Comparison of ENCODE assay signal across 21 cellular contexts in genomic region chr4:4590496-4590895, GRCh38. TPM values are rescaled to one million over a fixed set of nuclear protein-coding genes. Genes with fewer than 3 reads are reported as not detected.
DNase-seq lines count a peak whose midpoint lies in the region; TF ChIP-seq lines count a peak whose summit lies in the region.
"Had no signal": no experiment of that assay in that cellular context is flagged by ENCODE, and none has a peak within 500 bp of the region (broad histone marks: within the 10 kb centered on the region; RNA-seq: fewer than 3 reads in every experiment).

No MANE protein-coding gene starts in this region.

- POLR2A ChIA-PET in SK-N-SH (lab: Yijun Ruan, JAX): no interaction called here

- no peak overlapping the region for H3K4me3 ChIP-seq in SK-N-SH (ENCODE audit: low read depth in 2 of 2, low read length in 1 of 2)
- H3K4me3 ChIP-seq in fibroblast of mammary gland (ENCODE audit: control insufficient read depth, low read depth, low read length): no peak overlapping the region
- no peak overlapping the region for H3K4me3 ChIP-seq in left ventricle myocardium inferior
- H3K4me3 ChIP-seq in mammary epithelial cell (replicated peaks in 1 of 3; ENCODE audit: insufficient read depth in 1 of 3, low read depth in 2 of 3, low read length in 3 of 3): no peak overlapping the region
- H3K4me3 ChIP-seq: cardiac muscle cell, PC-9, thoracic aorta had no signal

- peak overlapping the region; percentile 47 for H3K4me2 ChIP-seq in SK-N-SH
- H3K4me2 ChIP-seq in mammary epithelial cell (ENCODE audit: insufficient read depth, low read depth, low read length): no peak overlapping the region
- H3K4me2 ChIP-seq: KMS-11, PC-9 had no signal

- no peaks in the 10 kb centered on the region for H3K27me3 ChIP-seq in SK-N-SH (ENCODE audit: insufficient read depth)
- H3K27me3 ChIP-seq in left ventricle myocardium inferior (ENCODE audit: low read depth): no peaks in the 10 kb centered on the region
- H3K27me3 ChIP-seq in mammary epithelial cell (ENCODE audit: insufficient read depth, low read length): no peaks in the 10 kb centered on the region
- H3K27me3 ChIP-seq: cardiac muscle cell had no signal

- 0 out of 4 replicates have a peak, but pooled peaks of 1 of the 2 experiments have one; percentile 33 for TF ChIP-seq EP300 in SK-N-SH (IDR thresholded peaks at IDR 0.05; ENCODE audit: borderline replicate concordance in 1 of 2, low read depth in 1 of 2, low read length in 1 of 2)

- H3K4me1 ChIP-seq in SK-N-SH (ENCODE audit: control insufficient read depth in 1 of 2, insufficient read depth in 2 of 2, low read depth in 1 of 2, low read length in 1 of 2) (peaks cover 0 to 12% of the 10 kb centered on the region in 2 experiments; a peak in 1 of 4 replicates), left ventricle myocardium inferior (no peaks in the 10 kb centered on the region), mammary epithelial cell (ENCODE audit: insufficient read depth, low read length) (no peaks in the 10 kb centered on the region)
- H3K4me1 ChIP-seq: parathyroid adenoma had no signal

- H3K79me2 ChIP-seq in SK-N-SH (ENCODE audit: insufficient read depth): no peaks in the 10 kb centered on the region
- no peaks in the 10 kb centered on the region for H3K79me2 ChIP-seq in mammary epithelial cell (ENCODE audit: insufficient read depth, low read length)
- H3K79me2 ChIP-seq: parathyroid adenoma had no signal

- dilution Hi-C loops in mammary epithelial cell (cut with HindIII; ENCODE audit: low sequenced_read_pairs): no loop called here

- H2AFZ ChIP-seq in SK-N-SH (ENCODE audit: low read depth) (0 out of 2 replicates have a peak overlapping the region, but pooled peaks have one; percentile 57), mammary epithelial cell (ENCODE audit: low read depth, low read length) (no peak overlapping the region)
- H2AFZ ChIP-seq: parathyroid adenoma, PC-9 had no signal

- no peaks in the 10 kb centered on the region for H3K9me2 ChIP-seq in SK-N-SH

- peaks cover 13% of the 10 kb centered on the region for H3F3A ChIP-seq in SK-N-SH (replicated peaks; ENCODE audit: insufficient read depth)

- H3K27ac ChIP-seq in SK-N-SH (ENCODE audit: low read depth in 2 of 2, low read length in 1 of 2) (peak overlapping the region in 1 of 2 experiments; percentile 56; a peak in 2 of 4 replicates), left ventricle myocardium inferior (replicated peaks) (no peak overlapping the region), mammary epithelial cell (ENCODE audit: insufficient read depth, low read depth, low read length) (no peak overlapping the region)
- H3K27ac ChIP-seq: cardiac muscle cell, KMS-11, parathyroid adenoma, PC-9, thoracic aorta, WERI-Rb-1 had no signal

- in situ Hi-C loops in mammary epithelial cell (cut with MboI; ENCODE audit: low sequenced_read_pairs in 2 of 2): no loop called here

- no peaks in the 10 kb centered on the region for H3K36me3 ChIP-seq in SK-N-SH (replicated peaks in 1 of 2; ENCODE audit: control insufficient read depth in 1 of 2, insufficient read depth in 2 of 2, low read length in 1 of 2)
- H3K36me3 ChIP-seq in left ventricle myocardium inferior: peaks cover 7% of the 10 kb centered on the region
- H3K36me3 ChIP-seq in mammary epithelial cell (ENCODE audit: insufficient read depth, low read length): no peaks in the 10 kb centered on the region
- H3K36me3 ChIP-seq: cardiac muscle cell, thoracic aorta had no signal

- 50% methylated on average over 7 of the region's 7 CpGs for WGBS in SK-N-SH (ENCODE audit: low lambda C conversion rate)
- 91% methylated on average over 4 of the region's 7 CpGs for WGBS in mammary epithelial cell (ENCODE audit: low coverage, missing lambda C conversion rate)

- intact Hi-C loops in left ventricle myocardium inferior (cut with micrococcal nuclease) (no loop called here), mammary epithelial cell (cut with micrococcal nuclease) (no loop called here)

- H3K9ac ChIP-seq in SK-N-SH (no peak overlapping the region), mammary epithelial cell (ENCODE audit: insufficient read depth, low read length) (no peak overlapping the region)
- H3K9ac ChIP-seq: KMS-11, parathyroid adenoma had no signal

- no peak for TF ChIP-seq RAD21 in SK-N-SH (IDR thresholded peaks at IDR 0.05; ENCODE audit: low read length)

- H4K20me1 ChIP-seq in SK-N-SH (ENCODE audit: insufficient read depth) (no peaks in the 10 kb centered on the region), mammary epithelial cell (ENCODE audit: insufficient read depth, low read length) (no peaks in the 10 kb centered on the region)

- peak; percentile 55 for DNase-seq in GM03348 (ENCODE audit: low spot score)
- DNase-seq in SK-N-SH: no peak
- DNase-seq in fibroblast of mammary gland (ENCODE audit: low read depth): peak; percentile 90
- peak; percentile 52 for DNase-seq in stromal cell of bone marrow (ENCODE audit: low read depth)
- no peak for DNase-seq in left ventricle myocardium inferior
- DNase-seq in activated CD4-positive, alpha-beta T cell treated with anti-CD3 and anti-CD28 coated beads, Interleukin-2, amount 50 U/mL, for 1 hour: no peak
- no peak for DNase-seq in mammary epithelial cell
- DNase-seq: activated CD4-positive, alpha-beta T cell treated with anti-CD3 and anti-CD28 coated beads, Interleukin-2, amount 50 U/mL, for 4 hours; activated CD8-positive, alpha-beta memory T cell treated with anti-CD3 and anti-CD28 coated beads, Interleukin-2, amount 50 U/mL, for 48 hours; COR-L47; DND-41; naive thymus-derived CD4-positive, alpha-beta T cell; NCI-H1930; NCI-H446; PC-9; stimulated activated CD4-positive, alpha-beta T cell treated with anti-CD3 and anti-CD28 coated beads, Interleukin-1b, Interleukin-23, amount 100 ng/mL, for 48 hours; WERI-Rb-1 had no signal

- CTCF ChIA-PET in SK-N-SH (lab: Yijun Ruan, JAX): no interaction called here
- CTCF ChIA-PET in mammary epithelial cell (lab: Charles Lee; ENCODE audit: low non-redundant PET): no interaction called here

- BruUV-seq in mammary epithelial cell (replicated peaks; lab: Mats Ljungman, UMichigan): no TSS peak

- TF ChIP-seq CTCF in SK-N-SH (IDR thresholded peaks at IDR 0.05): no peak
- TF ChIP-seq CTCF in fibroblast of mammary gland (conservative IDR thresholded peaks at IDR 0.05; ENCODE audit: control insufficient read depth, insufficient read depth, low read depth, low read length): no peak
- TF ChIP-seq CTCF in left ventricle myocardium inferior (IDR thresholded peaks at IDR 0.05; ENCODE audit: borderline replicate concordance): no peak
- TF ChIP-seq CTCF in mammary epithelial cell (conservative IDR thresholded peaks at IDR 0.05 in 1 of 2, IDR thresholded peaks at IDR 0.05 in 1 of 2; ENCODE audit: extremely low read depth in 1 of 2, insufficient read depth in 1 of 2, low read depth in 1 of 2, low read length in 2 of 2): no peak

- peaks cover 6% of the 10 kb centered on the region; the same call in 1 of the 2 replicates for H3K9me3 ChIP-seq in SK-N-SH
- peaks cover 21% of the 10 kb centered on the region for H3K9me3 ChIP-seq in left ventricle myocardium inferior (replicated peaks)
- peaks cover 4% of the 10 kb centered on the region for H3K9me3 ChIP-seq in mammary epithelial cell (replicated peaks; ENCODE audit: insufficient read depth, low read length)

TF ChIP-seq in SK-N-SH, 30 proteins besides CTCF, POLR2A, EP300 and RAD21 (continues in another document):
- TF ChIP-seq ELF1 (IDR thresholded peaks at IDR 0.05) (no peak), GABPA (IDR thresholded peaks at IDR 0.05; ENCODE audit: low read depth) (no peak), FOSL2 (IDR thresholded peaks at IDR 0.05; ENCODE audit: borderline replicate concordance, low read depth) (peak; percentile 25; the same call in 1 of the 2 replicates), MAX (IDR thresholded peaks at IDR 0.05; ENCODE audit: low read depth) (no peak), TEAD4 (IDR thresholded peaks at IDR 0.05; ENCODE audit: borderline replicate concordance, insufficient read depth) (no peak), TAF1 (IDR thresholded peaks at IDR 0.05; ENCODE audit: borderline replicate concordance, low read depth, low read length) (no peak), NRF1 (IDR thresholded peaks at IDR 0.05; ENCODE audit: low read depth, low read length) (no peak), MEF2A (IDR thresholded peaks at IDR 0.05; ENCODE audit: borderline replicate concordance, low read depth) (no peak), YY1 (IDR thresholded peaks at IDR 0.05; ENCODE audit: low read depth) (no peak), POLR2AphosphoS5 (IDR thresholded peaks at IDR 0.05; ENCODE audit: low read depth, low read length) (no peak), RCOR1 (IDR thresholded peaks at IDR 0.05; ENCODE audit: low read length) (no peak), RFX5 (IDR thresholded peaks at IDR 0.05; ENCODE audit: low read length) (no peak), TCF12 (IDR thresholded peaks at IDR 0.05) (peak; percentile 73), USF2 (IDR thresholded peaks at IDR 0.05; ENCODE audit: borderline replicate concordance, low read depth, low read length) (no peak), RXRA (IDR thresholded peaks at IDR 0.05; ENCODE audit: borderline replicate concordance, low read depth) (peak; percentile 31; the same call in 1 of the 2 replicates), FOXM1 (IDR thresholded peaks at IDR 0.05; ENCODE audit: low read depth) (no peak)

RNA-seq across cellular contexts. Expression of gene STX18, which starts 48.6 kb away (rescaled TPM):
- 17.3 and 22.3 TPM in 2 replicates for polyA plus RNA-seq in SK-N-SH (2012; rRNA removed)
- polyA plus RNA-seq in SK-N-SH (2012; cell fraction: cytosol; rRNA removed): 16.2 and 18.5 TPM in 2 replicates
- 32.5 and 40.2 TPM in 2 replicates for polyA plus RNA-seq in SK-N-SH (2012; cell fraction: nucleus; rRNA removed)
- total RNA-seq in left ventricle myocardium inferior: 17.3 TPM
- total RNA-seq in mammary epithelial cell: 10 to 100 TPM; 17.7 to 25.0 TPM
- polyA plus RNA-seq in mammary epithelial cell: 15.1 TPM
- 3.9 TPM for polyA minus RNA-seq in mammary epithelial cell

Comparison
In these comparisons a context has a peak if more than half of its experiments do, and no peak if none do; other contexts are left out.
1. DNase-seq: peak in GM03348 (single experiment), fibroblast of mammary gland (single experiment) and stromal cell of bone marrow (single experiment); none in SK-N-SH (single experiment), left ventricle myocardium inferior (single experiment), activated CD4-positive, alpha-beta T cell treated with anti-CD3 and anti-CD28 coated beads, Interleukin-2, amount 50 U/mL, for 1 hour (single experiment) and mammary epithelial cell (single experiment).